ENCODE assay signal across 1 cellular context in the genomic region with DNA sequence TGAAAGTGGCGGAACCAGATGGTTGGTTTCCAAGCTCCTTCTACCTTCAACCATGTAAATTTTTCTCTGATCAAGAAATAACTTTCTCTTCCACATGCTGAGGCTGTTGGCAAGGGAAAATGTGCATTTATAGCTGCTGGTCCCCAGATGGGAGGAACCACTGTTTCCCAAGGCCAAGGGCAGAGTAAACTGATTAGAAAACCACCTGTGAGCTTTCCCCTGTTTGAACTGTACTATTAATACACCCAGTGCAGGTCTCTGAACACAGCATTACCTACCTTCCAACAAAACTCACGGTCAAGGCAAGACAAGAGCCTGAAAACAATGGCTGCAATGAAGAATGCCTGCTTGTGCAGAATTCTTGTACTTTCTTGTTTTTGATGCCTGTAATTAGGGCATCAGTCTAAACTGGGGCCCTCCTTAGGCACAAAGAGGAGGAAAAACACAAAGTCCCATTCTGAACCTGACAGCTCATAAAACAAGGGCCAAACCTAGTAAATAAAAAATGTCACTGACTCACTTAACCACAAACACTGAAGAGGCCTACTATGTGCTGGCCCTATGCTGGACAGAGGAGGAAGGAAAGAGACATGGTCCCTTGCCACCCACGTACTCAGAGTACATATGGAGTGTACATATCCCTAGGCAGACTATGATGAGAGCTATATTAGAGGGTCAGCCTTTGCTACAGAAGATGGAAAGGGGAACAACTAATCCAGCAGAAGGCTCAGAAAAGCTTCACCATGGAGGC.
TF ChIP-seq lines count a peak whose summit lies in the region.

No MANE protein-coding gene starts in this region.

TF ChIP-seq in HCT116, 20 proteins besides CTCF, POLR2A, EP300 and RAD21:
- TF ChIP-seq, protein P1, sequence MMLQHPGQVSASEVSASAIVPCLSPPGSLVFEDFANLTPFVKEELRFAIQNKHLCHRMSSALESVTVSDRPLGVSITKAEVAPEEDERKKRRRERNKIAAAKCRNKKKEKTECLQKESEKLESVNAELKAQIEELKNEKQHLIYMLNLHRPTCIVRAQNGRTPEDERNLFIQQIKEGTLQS (IDR thresholded peaks at IDR 0.05): no peak
- no peak for TF ChIP-seq ZNF274 (IDR thresholded peaks at IDR 0.05; ENCODE audit: low read depth, low read length)
- TF ChIP-seq TCF7L2 (IDR thresholded peaks at IDR 0.05; ENCODE audit: borderline replicate concordance, extremely low read depth, insufficient read depth, insufficient read length): no peak
- TF ChIP-seq, protein P2, sequence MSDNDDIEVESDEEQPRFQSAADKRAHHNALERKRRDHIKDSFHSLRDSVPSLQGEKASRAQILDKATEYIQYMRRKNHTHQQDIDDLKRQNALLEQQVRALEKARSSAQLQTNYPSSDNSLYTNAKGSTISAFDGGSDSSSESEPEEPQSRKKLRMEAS (IDR thresholded peaks at IDR 0.05): no peak
- TF ChIP-seq CEBPB (IDR thresholded peaks at IDR 0.05; ENCODE audit: low read depth): no peak
- TF ChIP-seq YY1 (IDR thresholded peaks at IDR 0.05; ENCODE audit: extremely low read depth, insufficient replicate concordance, low read depth, low read length): no peak
- TF ChIP-seq ZFX (IDR thresholded peaks at IDR 0.05): no peak
- no peak for TF ChIP-seq EGR1 (IDR thresholded peaks at IDR 0.05; ENCODE audit: low read depth)
- no peak for TF ChIP-seq JUND (IDR thresholded peaks at IDR 0.05)
- no peak for TF ChIP-seq CBX3 (IDR thresholded peaks at IDR 0.05; ENCODE audit: low read depth)
- no peak for TF ChIP-seq SP1 (IDR thresholded peaks at IDR 0.05; ENCODE audit: low read depth)
- no peak for TF ChIP-seq FOSL1 (IDR thresholded peaks at IDR 0.05; ENCODE audit: low read depth)
- TF ChIP-seq EZH2phosphoT487 (IDR thresholded peaks at IDR 0.05; ENCODE audit: borderline replicate concordance): no peak
